8 cellular contexts compared by ENCODE assay signal in the genomic region with DNA sequence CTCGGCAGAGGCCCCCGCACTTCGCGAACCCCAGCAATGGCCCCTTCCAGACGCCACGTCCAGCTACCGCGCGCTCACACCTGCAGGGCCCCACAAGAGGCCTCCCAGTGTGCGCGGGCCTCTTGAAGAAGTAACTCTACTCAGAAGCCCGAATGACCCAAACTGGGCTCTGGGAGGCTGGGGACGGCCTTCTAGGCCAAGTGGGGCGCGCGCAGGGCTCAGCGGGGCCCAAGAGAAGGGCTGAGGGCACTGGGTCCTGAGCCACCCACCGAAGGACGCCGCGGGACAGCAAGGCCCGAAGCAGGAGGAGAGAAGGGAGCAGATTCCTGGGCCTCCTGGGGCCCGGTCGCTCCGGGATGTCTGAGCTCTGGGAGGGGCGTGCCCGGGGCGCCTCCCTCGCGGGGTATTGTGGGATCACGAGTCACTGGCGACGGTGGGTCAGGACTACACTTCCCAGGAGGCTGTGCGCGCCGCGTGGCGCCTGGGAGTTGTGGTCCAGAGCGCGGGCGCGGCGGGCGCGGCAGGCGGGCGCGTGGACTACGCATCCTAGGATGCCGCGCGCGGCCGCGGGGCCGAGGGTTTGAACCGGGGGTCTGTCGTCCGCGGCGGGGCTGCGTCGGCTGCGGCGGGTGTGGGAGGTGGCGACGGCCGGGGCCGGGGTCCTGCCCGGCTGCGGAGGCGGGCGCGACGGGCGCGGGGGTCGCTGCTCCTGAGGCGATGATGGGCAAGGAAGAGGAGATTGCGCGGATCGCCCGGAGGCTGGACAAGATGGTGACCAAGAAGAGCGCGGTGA. TPM values are rescaled to one million over a fixed set of nuclear protein-coding genes. Genes with fewer than 3 reads are reported as not detected.
A peak's percentile ranks its signal among the peaks of the same experiment; 100 is the strongest.
DNase-seq lines count a peak whose midpoint lies in the region; ATAC-seq and TF ChIP-seq lines count a peak whose summit lies in the region.

A gene (plus strand): TSS at position 603 of the 793 bp plus-strand sequence. CDS start 115 bp downstream, at position 718.

- peak; percentile 93 for DNase-seq in GDM1 (lab: John Stamatoyannopoulos, UW)
- DNase-seq in HFFc6: peak; percentile 94
- DNase-seq in NCI-H1048 (lab: John Stamatoyannopoulos, UW): peak; percentile 82
- DNase-seq in glomerular endothelial cell (ENCODE audit: extremely low read depth, low read depth, low spot score): peak; percentile 66
- peak; percentile 85 for DNase-seq in omental fat pad (ENCODE audit: low spot score)

- H3K9me3 Mint-ChIP-seq in HFFc6: no peaks in the 10 kb centered on the region
- H3K9me3 Mint-ChIP-seq in activated naive CD4-positive, alpha-beta T cell treated with anti-CD3 and anti-CD28 coated beads, Interleukin-2, amount 50 U/mL, for 24 hours: no peaks in the 10 kb centered on the region

- no peaks in the 10 kb centered on the region for H3K36me3 Mint-ChIP-seq in HFFc6 (ENCODE audit: low read depth)
- H3K36me3 Mint-ChIP-seq in activated naive CD4-positive, alpha-beta T cell treated with anti-CD3 and anti-CD28 coated beads, Interleukin-2, amount 50 U/mL, for 24 hours: no peaks in the 10 kb centered on the region

- peaks cover 4% of the 10 kb centered on the region for H3K27me3 Mint-ChIP-seq in HFFc6 (ENCODE audit: insufficient read depth)
- H3K27me3 Mint-ChIP-seq in activated naive CD4-positive, alpha-beta T cell treated with anti-CD3 and anti-CD28 coated beads, Interleukin-2, amount 50 U/mL, for 24 hours: no peaks in the 10 kb centered on the region

- peak within 1 kb of the TSS; percentile 90 for H3K27ac ChIP-seq in temporal lobe (ENCODE audit: low read depth, low read length)

- TF ChIP-seq CTCF in HFFc6 (IDR thresholded peaks at IDR 0.05) (no peak), omental fat pad (IDR thresholded peaks at IDR 0.05) (no peak)

- H3K4me1 Mint-ChIP-seq in HFFc6 (ENCODE audit: low read depth): peaks cover 52% of the 10 kb centered on the region
- peaks cover 45% of the 10 kb centered on the region for H3K4me1 Mint-ChIP-seq in activated naive CD4-positive, alpha-beta T cell treated with anti-CD3 and anti-CD28 coated beads, Interleukin-2, amount 50 U/mL, for 24 hours

- peak; percentile 95 for ATAC-seq in SK-N-SH treated with all-trans-retinoic acid at 6 μM for 48 hours
- peak; percentile 92 for ATAC-seq in omental fat pad (ENCODE audit: low FRiP score)

- peak within 1 kb of the TSS; percentile 89 for H3K27ac Mint-ChIP-seq in HFFc6
- peak within 1 kb of the TSS; percentile 94 for H3K27ac Mint-ChIP-seq in activated naive CD4-positive, alpha-beta T cell treated with anti-CD3 and anti-CD28 coated beads, Interleukin-2, amount 50 U/mL, for 24 hours

- peak within 1 kb of the TSS; percentile 92 for H3K4me3 Mint-ChIP-seq in HFFc6
- H3K4me3 Mint-ChIP-seq in activated naive CD4-positive, alpha-beta T cell treated with anti-CD3 and anti-CD28 coated beads, Interleukin-2, amount 50 U/mL, for 24 hours: peak within 1 kb of the TSS; percentile 90

TF ChIP-seq in SK-N-SH treated with all-trans-retinoic acid at 6 μM for 48 hours, 23 proteins besides CTCF, POLR2A, EP300 and RAD21 (continues in another document):
- TF ChIP-seq ISL1 (CRISPR knock-in tag; IDR thresholded peaks at IDR 0.05) (no peak), ZFP30 (CRISPR knock-in tag; IDR thresholded peaks at IDR 0.05) (no peak), ZNF70 (CRISPR knock-in tag; IDR thresholded peaks at IDR 0.05) (no peak), TOX (CRISPR knock-in tag; IDR thresholded peaks at IDR 0.05; ENCODE audit: borderline replicate concordance) (no peak), RARB (CRISPR knock-in tag; IDR thresholded peaks at IDR 0.05) (no peak), ZFP3 (CRISPR knock-in tag; IDR thresholded peaks at IDR 0.05) (0 out of 2 replicates have a peak, but pooled peaks have one; percentile 22), ZNF8 (CRISPR knock-in tag; IDR thresholded peaks at IDR 0.05) (no peak), ZNF565 (CRISPR knock-in tag; conservative IDR thresholded peaks at IDR 0.05; ENCODE audit: low read depth) (no peak), ESRRG (CRISPR knock-in tag; IDR thresholded peaks at IDR 0.05) (no peak), CSDC2 (CRISPR knock-in tag; IDR thresholded peaks at IDR 0.05) (0 out of 2 replicates have a peak, but pooled peaks have one; percentile 86), SNAI2 (CRISPR knock-in tag; IDR thresholded peaks at IDR 0.05) (0 out of 2 replicates have a peak, but pooled peaks have one; percentile 81), GLIS3 (CRISPR knock-in tag; IDR thresholded peaks at IDR 0.05) (no peak), OSR1 (CRISPR knock-in tag; IDR thresholded peaks at IDR 0.05) (no peak), BACH2 (CRISPR knock-in tag; IDR thresholded peaks at IDR 0.05; ENCODE audit: borderline replicate concordance) (0 out of 2 replicates have a peak, but pooled peaks have one; percentile 21), ZC3H10 (CRISPR knock-in tag; IDR thresholded peaks at IDR 0.05) (no peak), TCF4 (CRISPR knock-in tag; IDR thresholded peaks at IDR 0.05; ENCODE audit: borderline replicate concordance) (no peak)
- TF ChIP-seq, protein P1, sequence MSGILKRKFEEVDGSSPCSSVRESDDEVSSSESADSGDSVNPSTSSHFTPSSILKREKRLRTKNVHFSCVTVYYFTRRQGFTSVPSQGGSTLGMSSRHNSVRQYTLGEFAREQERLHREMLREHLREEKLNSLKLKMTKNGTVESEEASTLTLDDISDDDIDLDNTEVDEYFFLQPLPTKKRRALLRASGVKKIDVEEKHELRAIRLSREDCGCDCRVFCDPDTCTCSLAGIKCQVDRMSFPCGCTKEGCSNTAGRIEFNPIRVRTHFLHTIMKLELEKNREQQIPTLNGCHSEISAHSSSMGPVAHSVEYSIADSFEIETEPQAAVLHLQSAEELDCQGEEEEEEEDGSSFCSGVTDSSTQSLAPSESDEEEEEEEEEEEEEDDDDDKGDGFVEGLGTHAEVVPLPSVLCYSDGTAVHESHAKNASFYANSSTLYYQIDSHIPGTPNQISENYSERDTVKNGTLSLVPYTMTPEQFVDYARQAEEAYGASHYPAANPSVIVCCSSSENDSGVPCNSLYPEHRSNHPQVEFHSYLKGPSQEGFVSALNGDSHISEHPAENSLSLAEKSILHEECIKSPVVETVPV (CRISPR knock-in tag; IDR thresholded peaks at IDR 0.05): no peak
- TF ChIP-seq, protein P2, sequence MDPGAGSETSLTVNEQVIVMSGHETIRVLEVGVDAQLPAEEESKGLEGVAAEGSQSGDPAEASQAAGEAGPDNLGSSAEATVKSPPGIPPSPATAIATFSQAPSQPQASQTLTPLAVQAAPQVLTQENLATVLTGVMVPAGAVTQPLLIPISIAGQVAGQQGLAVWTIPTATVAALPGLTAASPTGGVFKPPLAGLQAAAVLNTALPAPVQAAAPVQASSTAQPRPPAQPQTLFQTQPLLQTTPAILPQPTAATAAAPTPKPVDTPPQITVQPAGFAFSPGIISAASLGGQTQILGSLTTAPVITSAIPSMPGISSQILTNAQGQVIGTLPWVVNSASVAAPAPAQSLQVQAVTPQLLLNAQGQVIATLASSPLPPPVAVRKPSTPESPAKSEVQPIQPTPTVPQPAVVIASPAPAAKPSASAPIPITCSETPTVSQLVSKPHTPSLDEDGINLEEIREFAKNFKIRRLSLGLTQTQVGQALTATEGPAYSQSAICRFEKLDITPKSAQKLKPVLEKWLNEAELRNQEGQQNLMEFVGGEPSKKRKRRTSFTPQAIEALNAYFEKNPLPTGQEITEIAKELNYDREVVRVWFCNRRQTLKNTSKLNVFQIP (CRISPR knock-in tag; IDR thresholded peaks at IDR 0.05; ENCODE audit: borderline replicate concordance, low read depth): no peak
- TF ChIP-seq, protein P3, sequence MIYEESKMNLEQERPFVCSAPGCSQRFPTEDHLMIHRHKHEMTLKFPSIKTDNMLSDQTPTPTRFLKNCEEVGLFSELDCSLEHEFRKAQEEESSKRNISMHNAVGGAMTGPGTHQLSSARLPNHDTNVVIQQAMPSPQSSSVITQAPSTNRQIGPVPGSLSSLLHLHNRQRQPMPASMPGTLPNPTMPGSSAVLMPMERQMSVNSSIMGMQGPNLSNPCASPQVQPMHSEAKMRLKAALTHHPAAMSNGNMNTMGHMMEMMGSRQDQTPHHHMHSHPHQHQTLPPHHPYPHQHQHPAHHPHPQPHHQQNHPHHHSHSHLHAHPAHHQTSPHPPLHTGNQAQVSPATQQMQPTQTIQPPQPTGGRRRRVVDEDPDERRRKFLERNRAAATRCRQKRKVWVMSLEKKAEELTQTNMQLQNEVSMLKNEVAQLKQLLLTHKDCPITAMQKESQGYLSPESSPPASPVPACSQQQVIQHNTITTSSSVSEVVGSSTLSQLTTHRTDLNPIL (CRISPR knock-in tag; IDR thresholded peaks at IDR 0.05; ENCODE audit: low read depth): no peak
- TF ChIP-seq, protein P4, sequence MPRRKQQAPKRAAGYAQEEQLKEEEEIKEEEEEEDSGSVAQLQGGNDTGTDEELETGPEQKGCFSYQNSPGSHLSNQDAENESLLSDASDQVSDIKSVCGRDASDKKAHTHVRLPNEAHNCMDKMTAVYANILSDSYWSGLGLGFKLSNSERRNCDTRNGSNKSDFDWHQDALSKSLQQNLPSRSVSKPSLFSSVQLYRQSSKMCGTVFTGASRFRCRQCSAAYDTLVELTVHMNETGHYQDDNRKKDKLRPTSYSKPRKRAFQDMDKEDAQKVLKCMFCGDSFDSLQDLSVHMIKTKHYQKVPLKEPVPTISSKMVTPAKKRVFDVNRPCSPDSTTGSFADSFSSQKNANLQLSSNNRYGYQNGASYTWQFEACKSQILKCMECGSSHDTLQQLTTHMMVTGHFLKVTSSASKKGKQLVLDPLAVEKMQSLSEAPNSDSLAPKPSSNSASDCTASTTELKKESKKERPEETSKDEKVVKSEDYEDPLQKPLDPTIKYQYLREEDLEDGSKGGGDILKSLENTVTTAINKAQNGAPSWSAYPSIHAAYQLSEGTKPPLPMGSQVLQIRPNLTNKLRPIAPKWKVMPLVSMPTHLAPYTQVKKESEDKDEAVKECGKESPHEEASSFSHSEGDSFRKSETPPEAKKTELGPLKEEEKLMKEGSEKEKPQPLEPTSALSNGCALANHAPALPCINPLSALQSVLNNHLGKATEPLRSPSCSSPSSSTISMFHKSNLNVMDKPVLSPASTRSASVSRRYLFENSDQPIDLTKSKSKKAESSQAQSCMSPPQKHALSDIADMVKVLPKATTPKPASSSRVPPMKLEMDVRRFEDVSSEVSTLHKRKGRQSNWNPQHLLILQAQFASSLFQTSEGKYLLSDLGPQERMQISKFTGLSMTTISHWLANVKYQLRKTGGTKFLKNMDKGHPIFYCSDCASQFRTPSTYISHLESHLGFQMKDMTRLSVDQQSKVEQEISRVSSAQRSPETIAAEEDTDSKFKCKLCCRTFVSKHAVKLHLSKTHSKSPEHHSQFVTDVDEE (CRISPR knock-in tag; IDR thresholded peaks at IDR 0.05): peak; percentile 97

RNA-seq across cellular contexts. Expression of the gene that starts here (rescaled TPM):
- total RNA-seq in HFFc6 (2021; fragmentation: NEBNext Ultra II Directional; extraction: Animal tissue kit (Norgen Biotek cat#: 25700)): 10 to 100 TPM; 36.8 to 47.4 (median 41.5) TPM
- total RNA-seq in glomerular endothelial cell (34.5 and 61.0 TPM in 2 replicates), omental fat pad (10 to 100 TPM; 20.5 to 34.8 (median 23.4) TPM), temporal lobe (30.0 TPM)

Comparison
In these comparisons a context has a peak if more than half of its experiments do, and no peak if none do; other contexts are left out.
1. Peak in every context shown above with its lines: DNase-seq, ATAC-seq and H3K27ac ChIP-seq.